In genomic region chr15:101148166-101148880, GRCh38 we compare ENCODE assay signal across 13 cellular contexts.
DNase-seq lines count a peak whose midpoint lies in the region; ATAC-seq and TF ChIP-seq lines count a peak whose summit lies in the region.
"Had no signal": no experiment of that assay in that cellular context is flagged by ENCODE, and none has a peak within 500 bp of the region (broad histone marks: within the 10 kb centered on the region; RNA-seq: fewer than 3 reads in every experiment).

No MANE protein-coding gene starts in this region.

- H3K4me3 ChIP-seq in KMS-11 (IDR thresholded peaks at IDR 0.05; ENCODE audit: insufficient read depth, low read depth, low read length) (no peak overlapping the region), H7 (ENCODE audit: insufficient read depth, low read depth, low read length) (no peak overlapping the region)

- H3K36me3 ChIP-seq in KMS-11 (ENCODE audit: insufficient read depth) (no peaks in the 10 kb centered on the region), H7 (replicated peaks; ENCODE audit: control insufficient read depth, insufficient read depth, low read length) (no peaks in the 10 kb centered on the region)

- H3K27me3 ChIP-seq in KMS-11 (ENCODE audit: insufficient read depth, low read depth) (no peaks in the 10 kb centered on the region), H7 (ENCODE audit: control insufficient read depth, insufficient read depth, low read length) (no peaks in the 10 kb centered on the region)

- H4K20me1 ChIP-seq in KMS-11 (ENCODE audit: insufficient read depth) = no peaks in the 10 kb centered on the region

- peak overlapping the region; percentile 78 for H3K27ac ChIP-seq in KMS-11

- peak overlapping the region; percentile 98 for H3K4me2 ChIP-seq in KMS-11

- H2AFZ ChIP-seq in KMS-11 (ENCODE audit: low read depth) = peak overlapping the region; percentile 19; the same call in 1 of the 2 replicates

- peaks cover 60% of the 10 kb centered on the region for H3K4me1 ChIP-seq in KMS-11 (ENCODE audit: low read depth, poor library complexity, severe bottlenecking)

- TF ChIP-seq CTCF in KMS-11 (conservative IDR thresholded peaks at IDR 0.05; ENCODE audit: low read depth, low read length) = no peak

- DNase-seq in Right ventricle myocardium superior (no peak), cardiac septum (ENCODE audit: low spot score) (no peak), left cardiac atrium (no peak), NCI-H446 treated with DMSO at 0.1 percent for 48 hours (lab: John Stamatoyannopoulos, UW) (no peak), hepatic stellate cell (ENCODE audit: low spot score) (no peak), H7 (no peak)
- DNase-seq: activated CD4-positive, CD25-positive, alpha-beta regulatory T cell; activated T-cell treated with anti-CD3 and anti-CD28 coated beads, Interleukin-2, amount 50 U/mL, for 4 hours; NCI-H1048; NCI-H510A treated with DMSO at 0.1 percent for 48 hours; SHP77 had no signal

- intact Hi-C loops in Right ventricle myocardium superior (cut with DNase I) = no loop called here
- intact Hi-C loops in cardiac septum (cut with DNase I) = no loop called here
- intact Hi-C loops in left cardiac atrium (cut with DNase I) = no loop called here

- ATAC-seq in Right ventricle myocardium superior (ENCODE audit: poor library complexity) (peak; percentile 55), left cardiac atrium (peak; percentile 26 to 53), GM18517 (IDR thresholded peaks at IDR 0.05; ENCODE audit: unreplicated experiment) (no peak)
- ATAC-seq: activated T-cell treated with anti-CD3 and anti-CD28 coated beads, Interleukin-2, amount 50 U/mL, for 4 hours had no signal

- H3K9ac ChIP-seq in KMS-11 = peak overlapping the region; percentile 19; the same call in 1 of the 2 replicates

- no peaks in the 10 kb centered on the region for H3K79me2 ChIP-seq in KMS-11 (ENCODE audit: insufficient read depth, low read depth)
